13 cellular contexts compared by ENCODE assay signal in the genomic region with DNA sequence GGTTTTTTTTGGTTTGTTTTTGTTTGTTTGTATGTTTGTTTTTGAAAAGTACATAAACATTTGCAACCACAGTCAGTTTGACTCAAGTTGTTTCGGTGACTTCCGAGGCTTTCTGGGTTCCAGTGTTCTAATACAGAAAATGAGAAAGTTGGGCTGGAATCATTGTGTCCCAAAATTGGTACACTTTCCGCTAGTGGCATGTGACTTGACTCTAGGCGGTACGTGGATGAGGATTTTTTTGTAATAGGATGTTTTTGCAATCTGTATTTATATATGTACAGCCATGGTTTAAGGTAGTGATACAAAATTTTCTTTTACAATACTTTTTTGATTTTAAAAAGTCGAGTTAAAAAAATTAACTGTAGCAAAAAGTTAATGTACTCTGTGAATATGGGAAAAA. TPM values are rescaled to one million over a fixed set of nuclear protein-coding genes. Genes with fewer than 3 reads are reported as not detected.
A peak's percentile ranks its signal among the peaks of the same experiment; 100 is the strongest.
DNase-seq lines count a peak whose midpoint lies in the region; ATAC-seq, FAIRE-seq and TF ChIP-seq lines count a peak whose summit lies in the region.
"Had no signal": no experiment of that assay in that cellular context is flagged by ENCODE, and none has a peak within 500 bp of the region (broad histone marks: within the 10 kb centered on the region; RNA-seq: fewer than 3 reads in every experiment).

No MANE protein-coding gene starts in this region.

- H3K4me3 ChIP-seq in PC-9 (peak overlapping the region; percentile 98), epithelial cell of proximal tubule (ENCODE audit: low read depth, low read length) (peak overlapping the region; percentile 91), psoas muscle (peak overlapping the region; percentile 76), pancreas (no peak overlapping the region)

- H4K20me1 ChIP-seq in PC-9 (ENCODE audit: insufficient read depth), result no peaks in the 10 kb centered on the region; the same call in 1 of the 2 replicates

- H3K27me3 Mint-ChIP-seq in activated CD4-positive, alpha-beta T cell treated with anti-CD3 and anti-CD28 coated beads, Interleukin-2, amount 10 ng/mL, durations not matched to agents 24 days and 14 days, result peaks cover 6% of the 10 kb centered on the region

- ATAC-seq in psoas muscle (no peak), pancreas (no peak)

- no peak for FAIRE-seq in pancreas (lab: Jason Lieb, UNC)

- BruUV-seq in PC-9 (replicated peaks; lab: Mats Ljungman, UMichigan), result no TSS peak

- 92 to 94% (median 93%) methylated on average over 6 of the region's 6 CpGs for WGBS in psoas muscle, 3 donors
- 92 to 96% methylated on average over 6 of the region's 6 CpGs for WGBS in pancreas, 2 donors

- H3K36me3 ChIP-seq in PC-9 (ENCODE audit: low read depth), result peaks cover 19% of the 10 kb centered on the region; the same call in 1 of the 2 replicates
- peaks cover 0 to 29% of the 10 kb centered on the region in 2 donors for H3K36me3 ChIP-seq in psoas muscle (ENCODE audit: insufficient read depth in 1 of 2, low read depth in 1 of 2)
- no peaks in the 10 kb centered on the region for H3K36me3 ChIP-seq in pancreas

- no peak overlapping the region; the same call in 1 of the 2 replicates for H3K27ac ChIP-seq in PC-9
- no peak overlapping the region for H3K27ac ChIP-seq in psoas muscle
- no peak overlapping the region for H3K27ac ChIP-seq in pancreas

- H3K9me2 ChIP-seq in PC-9 (ENCODE audit: insufficient read depth), result no peaks in the 10 kb centered on the region

- intact Hi-C loops in activated CD4-positive, alpha-beta T cell treated with anti-CD3 and anti-CD28 coated beads, Interleukin-2, amount 10 ng/mL, durations not matched to agents 24 days and 14 days (cut with micrococcal nuclease), result loop anchor here (5.0 to 10.0 kb wide), 2 partner anchors 349 to 532 kb away; a partner anchor contains a TSS
- intact Hi-C loops in PC-9 (cut with micrococcal nuclease; ENCODE audit: unreplicated experiment) (loop anchor here (5.0 kb wide), 2 partner anchors 89 to 194 kb away; no protein-coding TSS in a partner anchor), psoas muscle (cut with DNase I) (no loop called here), pancreas (cut with DNase I) (no loop called here)

- H3K4me2 ChIP-seq in PC-9, result peak overlapping the region; percentile 81

- 0 out of 2 replicates have a peak, but pooled peaks cover 6% of the 10 kb centered on the region for H3F3A ChIP-seq in PC-9 (ENCODE audit: insufficient read depth, low read depth)

- H3K4me3 Mint-ChIP-seq in activated CD4-positive, alpha-beta T cell treated with anti-CD3 and anti-CD28 coated beads, Interleukin-2, amount 10 ng/mL, durations not matched to agents 24 days and 14 days, result peak overlapping the region; percentile 94

- H3K27me3 ChIP-seq in PC-9 (ENCODE audit: insufficient read depth, low read depth), result no peaks in the 10 kb centered on the region
- H3K27me3 ChIP-seq in psoas muscle (ENCODE audit: insufficient read depth in 3 of 3, low read length in 2 of 3), result no peaks in the 10 kb centered on the region
- no peaks in the 10 kb centered on the region for H3K27me3 ChIP-seq in pancreas
- H3K27me3 ChIP-seq: tibial nerve had no signal

- H3K27ac Mint-ChIP-seq in activated CD4-positive, alpha-beta T cell treated with anti-CD3 and anti-CD28 coated beads, Interleukin-2, amount 10 ng/mL, durations not matched to agents 24 days and 14 days, result no peak overlapping the region

- H2AFZ ChIP-seq in PC-9, result no peak overlapping the region

- CTCF ChIA-PET in PC-9 (lab: Charles Lee), result no interaction called here

- H3K4me1 ChIP-seq in PC-9 (replicated peaks; ENCODE audit: insufficient read depth), result peaks cover 25% of the 10 kb centered on the region
- peaks cover 15% of the 10 kb centered on the region for H3K4me1 ChIP-seq in psoas muscle
- H3K4me1 ChIP-seq in pancreas, result peaks cover 0 to 17% (median 12%) of the 10 kb centered on the region in 3 donors

- no peak for DNase-seq in activated CD4-positive, alpha-beta T cell treated with anti-CD3 and anti-CD28 coated beads, Interleukin-2, amount 10 ng/mL, durations not matched to agents 24 days and 14 days
- no peak for DNase-seq in activated CD4-positive, alpha-beta T cell treated with anti-CD3 and anti-CD28 coated beads for 4 hours
- no peak for DNase-seq in PC-9
- no peak for DNase-seq in epithelial cell of proximal tubule (ENCODE audit: low read depth)
- DNase-seq in psoas muscle, result no peak
- no peak for DNase-seq in pancreas
- no peak for DNase-seq in KBM-7
- no peak for DNase-seq in SW 1271 (lab: John Stamatoyannopoulos, UW)
- DNase-seq: NCI-H524 treated with DMSO at 0.1 percent for 48 hours; stimulated activated CD4-positive, alpha-beta T cell treated with anti-CD3 and anti-CD28 coated beads, Interleukin-15, amount 100 ng/mL, for 24 hours had no signal

- TF ChIP-seq CTCF in PC-9 (conservative IDR thresholded peaks at IDR 0.05) (no peak), epithelial cell of proximal tubule (conservative IDR thresholded peaks at IDR 0.05; ENCODE audit: low read depth, low read length) (no peak), psoas muscle (IDR thresholded peaks at IDR 0.05) (no peak), pancreas (IDR thresholded peaks at IDR 0.05) (no peak)

- in situ Hi-C loops in KBM-7 (cut with MboI; ENCODE audit: low pct_unique_long_range_greater_than_20kb, low sequenced_read_pairs), result no loop called here

- peaks cover 34% of the 10 kb centered on the region for H3K4me1 Mint-ChIP-seq in activated CD4-positive, alpha-beta T cell treated with anti-CD3 and anti-CD28 coated beads, Interleukin-2, amount 10 ng/mL, durations not matched to agents 24 days and 14 days

- peaks cover 9% of the 10 kb centered on the region for H3K36me3 Mint-ChIP-seq in activated CD4-positive, alpha-beta T cell treated with anti-CD3 and anti-CD28 coated beads, Interleukin-2, amount 10 ng/mL, durations not matched to agents 24 days and 14 days (ENCODE audit: low read depth)

- H3K9me3 Mint-ChIP-seq in activated CD4-positive, alpha-beta T cell treated with anti-CD3 and anti-CD28 coated beads, Interleukin-2, amount 10 ng/mL, durations not matched to agents 24 days and 14 days, result peaks cover 20% of the 10 kb centered on the region

- peaks cover 67% of the 10 kb centered on the region for H3K79me2 ChIP-seq in PC-9 (ENCODE audit: low read depth)

- H3K9me3 ChIP-seq in PC-9 (ENCODE audit: insufficient read depth, low read depth), result no peaks in the 10 kb centered on the region
- H3K9me3 ChIP-seq in psoas muscle, result no peaks in the 10 kb centered on the region
- H3K9me3 ChIP-seq in pancreas, result no peaks in the 10 kb centered on the region
- H3K9me3 ChIP-seq: tibial nerve had no signal

- POLR2A ChIA-PET in PC-9 (lab: Charles Lee; ENCODE audit: unreplicated experiment), result no interaction called here

RNA-seq across cellular contexts. Expression of a gene that starts 1.7 kb away (rescaled TPM):
- 69.5 and 71.6 TPM in 2 replicates for total RNA-seq in activated CD4-positive, alpha-beta T cell treated with anti-CD3 and anti-CD28 coated beads, Interleukin-2, amount 10 ng/mL, durations not matched to agents 24 days and 14 days
- 141 and 144 TPM in 2 replicates for total RNA-seq in PC-9 (2021)
- total RNA-seq in epithelial cell of proximal tubule, result 99.4 and 133 TPM in 2 replicates
- 10 to 100 TPM; 63.8 to 80.3 (median 70.2) TPM for total RNA-seq in psoas muscle
- 100 to 1,000 TPM in 2 of 3 donors, 10 to 100 TPM in 1; 75.0 to 143 (median 116) TPM for polyA plus RNA-seq in psoas muscle
- total RNA-seq in pancreas, result 10 to 100 TPM; 29.8 to 47.9 (median 38.0) TPM
- polyA plus RNA-seq in pancreas, result 10 to 100 TPM; 46.1 to 71.7 TPM

RNA-seq across cellular contexts. Expression of a gene that starts 52.3 kb away (rescaled TPM):
- not detected in 2 replicates for total RNA-seq in activated CD4-positive, alpha-beta T cell treated with anti-CD3 and anti-CD28 coated beads, Interleukin-2, amount 10 ng/mL, durations not matched to agents 24 days and 14 days
- total RNA-seq in PC-9 (2021) (not detected in 2 replicates), epithelial cell of proximal tubule (not detected in 2 replicates), psoas muscle (not detected), pancreas (not detected)
- polyA plus RNA-seq in psoas muscle (under 1 TPM in 1 of 3 donors, not detected in 2; 0.14 TPM), pancreas (not detected)
- total RNA-seq: cerebellum, kidney epithelial cell, tibial nerve had no signal

Comparison
In these comparisons a context has a peak if more than half of its experiments do, and no peak if none do; other contexts are left out.
1. H3K4me3 ChIP-seq: peak in PC-9 (single experiment), epithelial cell of proximal tubule (single experiment) and psoas muscle (single experiment); none in pancreas (0 of 4).
2. intact Hi-C loops: an anchor here in activated CD4-positive, alpha-beta T cell treated with anti-CD3 and anti-CD28 coated beads, Interleukin-2, amount 10 ng/mL, durations not matched to agents 24 days and 14 days (5.0 to 10.0 kb wide) and PC-9 (5.0 kb wide); none called in psoas muscle and pancreas.